11 cellular contexts compared by ENCODE assay signal in genomic region chr1:51642739-51643142, GRCh38. TPM values are rescaled to one million over a fixed set of nuclear protein-coding genes. Genes with fewer than 3 reads are reported as not detected.
DNase-seq lines count a peak whose midpoint lies in the region; ATAC-seq and TF ChIP-seq lines count a peak whose summit lies in the region.
"Had no signal": no experiment of that assay in that cellular context is flagged by ENCODE, and none has a peak within 500 bp of the region (broad histone marks: within the 10 kb centered on the region; RNA-seq: fewer than 3 reads in every experiment).

No MANE protein-coding gene starts in this region.

- no peaks in the 10 kb centered on the region for H3K27me3 ChIP-seq in esophagus muscularis mucosa
- H3K27me3 ChIP-seq in muscle layer of colon (ENCODE audit: control insufficient read depth in 1 of 2, insufficient read depth in 2 of 2, low read length in 2 of 2): no peaks in the 10 kb centered on the region
- no peaks in the 10 kb centered on the region for H3K27me3 ChIP-seq in transverse colon

- DNase-seq in LHCN-M2 (ENCODE audit: low read depth) (peak; percentile 87), esophagus muscularis mucosa (ENCODE audit: extremely low spot score) (no peak), transverse colon (no peak), foreskin melanocyte (no peak)
- DNase-seq: activated gamma-delta T cell, hippocampal formation, T-helper 9 cell had no signal

- H3K4me3 ChIP-seq in esophagus muscularis mucosa (no peak overlapping the region), muscle layer of colon (ENCODE audit: low read depth in 1 of 2, low read length in 2 of 2) (no peak overlapping the region), transverse colon (no peak overlapping the region)

- no peak overlapping the region for H3K9ac ChIP-seq in muscle layer of colon (ENCODE audit: low read length)

- H3K36me3 ChIP-seq in esophagus muscularis mucosa: no peaks in the 10 kb centered on the region
- no peaks in the 10 kb centered on the region for H3K36me3 ChIP-seq in muscle layer of colon (ENCODE audit: insufficient read depth, low read length)
- no peaks in the 10 kb centered on the region for H3K36me3 ChIP-seq in transverse colon

- TF ChIP-seq EP300 in esophagus muscularis mucosa (IDR thresholded peaks at IDR 0.05) (no peak), transverse colon (IDR thresholded peaks at IDR 0.05; ENCODE audit: low read depth) (no peak)

- TF ChIP-seq POLR2A in esophagus muscularis mucosa (IDR thresholded peaks at IDR 0.05; ENCODE audit: low read depth) (no peak), transverse colon (IDR thresholded peaks at IDR 0.05) (no peak)

- WGBS in esophagus muscularis mucosa: 31% methylated on average over 1 of the region's 1 CpG
- 71% methylated on average over 1 of the region's 1 CpG; no CpG with 5 or more reads in 1 of the 2 donors for WGBS in transverse colon (ENCODE audit: low coverage in 1 of 2), 2 donors

- H3K4me1 ChIP-seq in esophagus muscularis mucosa (peaks cover 29 to 61% (median 57%) of the 10 kb centered on the region in 4 donors), muscle layer of colon (ENCODE audit: insufficient read depth, low read length) (peaks cover 39% of the 10 kb centered on the region), transverse colon (peaks cover 2 to 33% (median 8%) of the 10 kb centered on the region in 4 donors)

- in situ Hi-C loops in transverse colon (cut with MboI; ENCODE audit: low pct_ligation_motif_present in 1 of 4, low pct_unique_long_range_greater_than_20kb in 1 of 4, low sequenced_read_pairs in 3 of 4): loop anchor here in 1 of 4 donors (25.0 kb wide), 1 partner anchor 120 kb away; no protein-coding TSS in a partner anchor

- H3K27ac ChIP-seq in esophagus muscularis mucosa (replicated peaks in 1 of 4) (peak overlapping the region; percentile 72 to 77 (median 74)), muscle layer of colon (ENCODE audit: low read depth, low read length) (peak overlapping the region; percentile 60), transverse colon (peak overlapping the region; percentile 65 to 80 (median 76))

- TF ChIP-seq CTCF in esophagus muscularis mucosa (IDR thresholded peaks at IDR 0.05): no peak
- no peak for TF ChIP-seq CTCF in transverse colon (IDR thresholded peaks at IDR 0.05)

- intact Hi-C loops in esophagus muscularis mucosa (cut with DNase I): no loop called here
- intact Hi-C loops in transverse colon (cut with DNase I; ENCODE audit: low total_unique reads): no loop called here

- H3K9me3 ChIP-seq in esophagus muscularis mucosa (no peaks in the 10 kb centered on the region), muscle layer of colon (ENCODE audit: low read length) (no peaks in the 10 kb centered on the region), transverse colon (no peaks in the 10 kb centered on the region)

- ATAC-seq in HG02678 (IDR thresholded peaks at IDR 0.05; ENCODE audit: unreplicated experiment): no peak
- ATAC-seq in HG03520 (IDR thresholded peaks at IDR 0.05; ENCODE audit: unreplicated experiment): no peak
- no peak for ATAC-seq in HG02588 (IDR thresholded peaks at IDR 0.05; ENCODE audit: unreplicated experiment)

RNA-seq across cellular contexts. Expression of gene OSBPL9, which starts 25.8 kb away (rescaled TPM):
- total RNA-seq in LHCN-M2 (2014; rRNA removed): 32.4 and 35.1 TPM in 2 replicates
- 16.3 TPM for polyA plus RNA-seq in LHCN-M2 (2012)
- 10 to 100 TPM; 66.8 to 84.5 (median 75.9) TPM for total RNA-seq in esophagus muscularis mucosa
- 10 to 100 TPM; 56.1 to 82.1 (median 65.4) TPM for total RNA-seq in transverse colon
